Comparison of ENCODE assay signal across 12 cellular contexts in the genomic region with DNA sequence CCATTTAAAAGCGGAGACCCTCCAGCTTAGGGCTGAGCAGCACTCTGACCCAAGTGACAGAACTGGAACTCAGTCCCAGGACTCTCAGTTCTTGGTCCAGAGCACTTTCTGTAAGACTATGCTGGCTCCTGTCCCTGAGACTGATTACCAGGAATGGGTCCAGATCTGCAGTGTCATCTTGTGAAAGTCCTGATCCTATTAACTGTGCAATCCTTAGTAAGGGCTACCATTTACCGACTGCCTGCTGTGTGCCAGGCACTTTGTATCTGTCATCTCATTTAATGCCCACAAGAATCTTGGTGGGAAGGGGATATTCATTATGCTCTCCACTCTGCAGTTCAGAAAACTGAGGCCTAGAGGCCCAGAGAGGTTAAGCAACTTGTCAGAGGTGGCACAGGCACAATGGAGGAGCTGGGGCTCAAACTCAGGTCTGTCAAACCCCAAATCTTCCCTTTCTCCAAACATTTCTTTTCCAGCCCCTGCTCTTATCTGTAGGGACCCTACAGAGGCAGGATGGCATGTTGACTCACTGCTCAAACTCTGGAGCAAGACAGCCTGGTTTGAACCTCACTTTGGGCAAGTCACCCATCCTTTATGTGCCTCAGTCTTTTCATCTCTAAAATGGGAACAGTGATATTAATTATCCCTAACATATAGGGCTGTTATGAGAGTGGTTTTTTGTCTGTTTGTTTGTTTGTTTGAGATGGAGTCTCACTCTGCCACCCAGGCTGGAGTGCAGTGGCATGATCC. TPM values are rescaled to one million over a fixed set of nuclear protein-coding genes. Genes with fewer than 3 reads are reported as not detected.
DNase-seq lines count a peak whose midpoint lies in the region; ATAC-seq and TF ChIP-seq lines count a peak whose summit lies in the region.
"Had no signal": no experiment of that assay in that cellular context is flagged by ENCODE, and none has a peak within 500 bp of the region (broad histone marks: within the 10 kb centered on the region; RNA-seq: fewer than 3 reads in every experiment).

No MANE protein-coding gene starts in this region.

- DNase-seq in NCI-H82 treated with DMSO at 0.1 percent for 48 hours (lab: John Stamatoyannopoulos, UW; ENCODE audit: unreplicated experiment) (peak; percentile 55), endodermal cell (no peak)
- DNase-seq in activated T-cell treated with anti-CD3 and anti-CD28 coated beads, Interleukin-2, amount 50 U/mL, for 24 hours: no peak
- DNase-seq: CD4-positive, CD25-positive, alpha-beta regulatory T cell; DMS53; GF-D8 had no signal

- no peaks in the 10 kb centered on the region for H3K9me3 ChIP-seq in endodermal cell (ENCODE audit: control insufficient read depth, low read length)

- H3K27me3 Mint-ChIP-seq in endodermal cell (ENCODE audit: insufficient read depth): no peaks in the 10 kb centered on the region
- H3K27me3 Mint-ChIP-seq in activated T-cell treated with anti-CD3 and anti-CD28 coated beads, Interleukin-2, amount 50 U/mL, for 24 hours: no peaks in the 10 kb centered on the region

- no peaks in the 10 kb centered on the region for H3K9me3 Mint-ChIP-seq in endodermal cell
- no peaks in the 10 kb centered on the region for H3K9me3 Mint-ChIP-seq in activated T-cell treated with anti-CD3 and anti-CD28 coated beads, Interleukin-2, amount 50 U/mL, for 24 hours
- H3K9me3 Mint-ChIP-seq: CD4-positive, CD25-positive, alpha-beta regulatory T cell had no signal

- ATAC-seq in HG03342 (IDR thresholded peaks at IDR 0.05; ENCODE audit: unreplicated experiment): no peak
- ATAC-seq in HG02642 (IDR thresholded peaks at IDR 0.05; ENCODE audit: poor library complexity, unreplicated experiment): no peak
- no peak for ATAC-seq in HG03457 (IDR thresholded peaks at IDR 0.05; ENCODE audit: unreplicated experiment)
- ATAC-seq: HCT116 had no signal

- H3K27ac ChIP-seq in C4-2B: peak overlapping the region; percentile 17; the same call in 1 of the 2 replicates
- H3K27ac ChIP-seq in endodermal cell (ENCODE audit: low read depth, low read length): no peak overlapping the region

- no peak overlapping the region for H3K9ac ChIP-seq in endodermal cell (ENCODE audit: extremely low read depth, low read length, poor library complexity, severe bottlenecking)

- TF ChIP-seq CTCF in C4-2B (conservative IDR thresholded peaks at IDR 0.05) (no peak), endodermal cell (conservative IDR thresholded peaks at IDR 0.05) (no peak)

- no peaks in the 10 kb centered on the region for H3K27me3 ChIP-seq in endodermal cell (ENCODE audit: control insufficient read depth, insufficient read depth, low read length, poor library complexity, severe bottlenecking)

- 89 to 90% methylated on average over 1 to 2 of the region's 2 CpGs for WGBS in endodermal cell (ENCODE audit: insufficient coverage in 1 of 2, insufficient read length in 1 of 2), 2 experiments

- H3K36me3 ChIP-seq in endodermal cell (ENCODE audit: control insufficient read depth, insufficient read depth, low read length): no peaks in the 10 kb centered on the region

- no peaks in the 10 kb centered on the region for H3K4me1 ChIP-seq in endodermal cell (ENCODE audit: control insufficient read depth, insufficient read depth, low read length)

- no peaks in the 10 kb centered on the region for H3K4me1 Mint-ChIP-seq in endodermal cell
- H3K4me1 Mint-ChIP-seq in activated T-cell treated with anti-CD3 and anti-CD28 coated beads, Interleukin-2, amount 50 U/mL, for 24 hours (ENCODE audit: low read depth): no peaks in the 10 kb centered on the region
- H3K4me1 Mint-ChIP-seq: CD4-positive, CD25-positive, alpha-beta regulatory T cell had no signal

- H3K27ac Mint-ChIP-seq in endodermal cell: peak overlapping the region; percentile 26
- H3K27ac Mint-ChIP-seq in activated T-cell treated with anti-CD3 and anti-CD28 coated beads, Interleukin-2, amount 50 U/mL, for 24 hours: no peak overlapping the region
- H3K27ac Mint-ChIP-seq: CD4-positive, CD25-positive, alpha-beta regulatory T cell had no signal

- H3K4me3 Mint-ChIP-seq in endodermal cell: no peak overlapping the region
- H3K4me3 Mint-ChIP-seq in activated T-cell treated with anti-CD3 and anti-CD28 coated beads, Interleukin-2, amount 50 U/mL, for 24 hours: no peak overlapping the region
- H3K4me3 Mint-ChIP-seq: CD4-positive, CD25-positive, alpha-beta regulatory T cell had no signal

- H3K4me3 ChIP-seq in endodermal cell (ENCODE audit: low read length): no peak overlapping the region

- H3K36me3 Mint-ChIP-seq in endodermal cell (ENCODE audit: low read depth): no peaks in the 10 kb centered on the region
- no peaks in the 10 kb centered on the region for H3K36me3 Mint-ChIP-seq in activated T-cell treated with anti-CD3 and anti-CD28 coated beads, Interleukin-2, amount 50 U/mL, for 24 hours (ENCODE audit: low read depth)
- H3K36me3 Mint-ChIP-seq: CD4-positive, CD25-positive, alpha-beta regulatory T cell had no signal

RNA-seq across cellular contexts. Expression of a gene that starts 57.6 kb away (rescaled TPM):
- 10 to 100 TPM; 12.1 to 13.0 TPM for total RNA-seq in endodermal cell
- 1.1 TPM for polyA plus RNA-seq in endodermal cell (2013, experiment 1 of 2)
- polyA plus RNA-seq in endodermal cell (2013, experiment 2 of 2): 1.2 TPM
- polyA plus RNA-seq: BJ had no signal
